9 cellular contexts compared by ENCODE assay signal in the genomic region with DNA sequence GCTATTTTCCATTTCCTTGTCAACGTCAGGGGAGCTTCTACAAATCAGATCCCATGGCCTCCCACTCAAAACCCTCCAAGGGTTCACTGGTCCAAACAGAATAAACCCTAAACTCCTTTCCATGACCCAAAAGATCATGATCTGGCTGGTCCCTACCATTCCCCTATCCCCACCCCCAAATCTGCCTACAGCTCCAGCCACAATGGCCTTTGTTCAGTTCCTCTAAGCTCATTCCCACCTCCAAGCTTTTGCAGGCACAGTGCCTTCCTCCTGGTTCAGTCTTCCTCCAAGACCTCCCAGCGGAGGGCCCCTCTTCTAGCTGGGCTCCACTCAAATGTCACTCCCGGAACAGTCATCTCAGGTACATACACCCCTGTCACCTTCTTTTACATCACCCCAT. TPM values are rescaled to one million over a fixed set of nuclear protein-coding genes. Genes with fewer than 3 reads are reported as not detected.
DNase-seq lines count a peak whose midpoint lies in the region.
"Had no signal": no experiment of that assay in that cellular context is flagged by ENCODE, and none has a peak within 500 bp of the region (broad histone marks: within the 10 kb centered on the region; RNA-seq: fewer than 3 reads in every experiment).

No MANE protein-coding gene starts in this region.

- H3K36me3 ChIP-seq in HAP-1 (replicated peaks): no peaks in the 10 kb centered on the region; the same call in none of the 2 replicates
- peaks cover 5 to 15% (median 6%) of the 10 kb centered on the region in 3 donors for H3K36me3 ChIP-seq in skeletal muscle tissue (ENCODE audit: control insufficient read depth in 3 of 3, insufficient read depth in 3 of 3, low read length in 3 of 3)

- peaks cover 27% of the 10 kb centered on the region for H3K4me1 ChIP-seq in HAP-1
- H3K4me1 ChIP-seq in skeletal muscle tissue (ENCODE audit: control insufficient read depth in 3 of 3, insufficient read depth in 3 of 3, low read length in 3 of 3): peaks cover 40 to 55% (median 52%) of the 10 kb centered on the region in 3 donors

- H3K9me3 ChIP-seq in HAP-1 (no peaks in the 10 kb centered on the region), skeletal muscle tissue (ENCODE audit: control insufficient read depth in 3 of 3, low read length in 3 of 3) (no peaks in the 10 kb centered on the region)

- in situ Hi-C loops in HAP-1 (cut with MboI; ENCODE audit: low sequenced_read_pairs): loop anchor here (25.0 kb wide), 1 partner anchor 495 kb away; no protein-coding TSS in a partner anchor

- H3K9ac ChIP-seq in skeletal muscle tissue (ENCODE audit: low read depth in 1 of 3, low read length in 3 of 3): peak overlapping the region; percentile 81 to 97 (median 88)

- H3K4me3 ChIP-seq in HAP-1: peak overlapping the region; percentile 66
- H3K4me3 ChIP-seq in skeletal muscle tissue (ENCODE audit: low read length in 3 of 3): peak overlapping the region; percentile 78 to 85 (median 85)

- DNase-seq in HAP-1 (ENCODE audit: low spot score in 2 of 2) (peak; percentile 22 to 55), DMS 273 (lab: John Stamatoyannopoulos, UW; ENCODE audit: unreplicated experiment) (no peak), HPDE6-E6E7 (ENCODE audit: extremely low spot score) (no peak), DMS153 treated with DMSO at 0.1 percent for 48 hours (lab: John Stamatoyannopoulos, UW; ENCODE audit: unreplicated experiment) (no peak)
- DNase-seq: stimulated activated CD4-positive, alpha-beta T cell treated with anti-CD3 and anti-CD28 coated beads, Interleukin-1b, Interleukin-23, amount 100 ng/mL, for 48 hours had no signal

- H3K27me3 ChIP-seq in HAP-1 (ENCODE audit: low read depth) (no peaks in the 10 kb centered on the region), layer of hippocampus (ENCODE audit: control insufficient read depth, insufficient read depth, low read length) (no peaks in the 10 kb centered on the region), skeletal muscle tissue (ENCODE audit: control insufficient read depth in 3 of 3, insufficient read depth in 3 of 3, low read length in 3 of 3) (no peaks in the 10 kb centered on the region)

- peak overlapping the region; percentile 99 for H3K27ac ChIP-seq in angular gyrus (ENCODE audit: low read depth, low read length)
- H3K27ac ChIP-seq in layer of hippocampus (ENCODE audit: low read depth, low read length): peak overlapping the region; percentile 99
- peak overlapping the region; percentile 89 for H3K27ac ChIP-seq in skeletal muscle tissue (ENCODE audit: low read depth, low read length)

RNA-seq across cellular contexts. Expression of gene GPRC5B, which starts 2.0 kb away (rescaled TPM):
- 38.6 TPM for total RNA-seq in skeletal muscle tissue
- total RNA-seq: activated CD8-positive, alpha-beta T cell treated with anti-CD3 and anti-CD28 coated beads for 36 hours had no signal

Comparison
In these comparisons a context has a peak if more than half of its experiments do, and no peak if none do; other contexts are left out.
1. DNase-seq: peak in HAP-1 (2 of 2); none in DMS 273 (single experiment), HPDE6-E6E7 (single experiment) and DMS153 treated with DMSO at 0.1 percent for 48 hours (single experiment).
2. Peak in every context shown above with its lines, with median percentiles within 50 percentile points of each other: H3K27ac ChIP-seq.